14 cellular contexts compared by ENCODE assay signal in genomic region chr11:111302298-111302697, GRCh38. TPM values are rescaled to one million over a fixed set of nuclear protein-coding genes. Genes with fewer than 3 reads are reported as not detected.
A peak's percentile ranks its signal among the peaks of the same experiment; 100 is the strongest.
DNase-seq lines count a peak whose midpoint lies in the region; ATAC-seq and TF ChIP-seq lines count a peak whose summit lies in the region.
"Had no signal": no experiment of that assay in that cellular context is flagged by ENCODE, and none has a peak within 500 bp of the region (broad histone marks: within the 10 kb centered on the region; RNA-seq: fewer than 3 reads in every experiment).

No MANE protein-coding gene starts in this region.

- peaks cover 32% of the 10 kb centered on the region for H3K27me3 Mint-ChIP-seq in nephron (ENCODE audit: low read depth)
- peaks cover 68% of the 10 kb centered on the region for H3K27me3 Mint-ChIP-seq in activated CD4-positive, alpha-beta T cell treated with anti-CD3 and anti-CD28 coated beads, Interleukin-2, amount 10 ng/mL, durations not matched to agents 7 days and 5 days

- DNase-seq in DMS153 treated with DMSO at 0.1 percent for 48 hours (lab: John Stamatoyannopoulos, UW; ENCODE audit: unreplicated experiment) (peak; percentile 68), NCI-H2029 (lab: John Stamatoyannopoulos, UW) (peak; percentile 32), kidney tubule cell (ENCODE audit: low spot score) (no peak)
- no peak for DNase-seq in activated CD4-positive, alpha-beta T cell treated with anti-CD3 and anti-CD28 coated beads, Interleukin-2, amount 10 ng/mL, durations not matched to agents 7 days and 5 days
- DNase-seq: activated naive CD4-positive, alpha-beta T cell treated with anti-CD3 and anti-CD28 coated beads for 36 hours; left ventricle myocardium inferior; NCI-H226; nephron progenitor cell had no signal

- no peaks in the 10 kb centered on the region for H3K36me3 Mint-ChIP-seq in nephron (ENCODE audit: low read depth)
- H3K36me3 Mint-ChIP-seq in activated CD4-positive, alpha-beta T cell treated with anti-CD3 and anti-CD28 coated beads, Interleukin-2, amount 10 ng/mL, durations not matched to agents 7 days and 5 days (ENCODE audit: low read depth), result no peaks in the 10 kb centered on the region
- H3K36me3 Mint-ChIP-seq: brain had no signal

- peak overlapping the region in 2 of 3 experiments; percentile 1 to 70 for H3K27ac Mint-ChIP-seq in nephron
- no peak overlapping the region for H3K27ac Mint-ChIP-seq in activated CD4-positive, alpha-beta T cell treated with anti-CD3 and anti-CD28 coated beads, Interleukin-2, amount 10 ng/mL, durations not matched to agents 7 days and 5 days
- H3K27ac Mint-ChIP-seq: activated naive CD4-positive, alpha-beta T cell treated with anti-CD3 and anti-CD28 coated beads for 36 hours; nephron progenitor cell had no signal

- ATAC-seq in HG03457 (IDR thresholded peaks at IDR 0.05; ENCODE audit: unreplicated experiment), result no peak
- ATAC-seq in HG03432 (IDR thresholded peaks at IDR 0.05; ENCODE audit: unreplicated experiment), result no peak

- CTCF ChIA-PET in activated CD4-positive, alpha-beta T cell treated with anti-CD3 and anti-CD28 coated beads, Interleukin-2, amount 10 ng/mL, durations not matched to agents 7 days and 5 days (lab: Charles Lee), result interaction anchor here (0.7 kb wide), 1 partner anchor 11 kb away, joined by 3 read pairs; no protein-coding TSS in a partner anchor

- H3K27ac ChIP-seq in VCaP, result peak overlapping the region; percentile 95
- H3K27ac ChIP-seq: left ventricle myocardium inferior had no signal

- peaks cover 63% of the 10 kb centered on the region for H3K4me1 Mint-ChIP-seq in nephron
- H3K4me1 Mint-ChIP-seq in activated CD4-positive, alpha-beta T cell treated with anti-CD3 and anti-CD28 coated beads, Interleukin-2, amount 10 ng/mL, durations not matched to agents 7 days and 5 days, result no peaks in the 10 kb centered on the region

- peak overlapping the region in 2 of 3 experiments; percentile 26 to 49 for H3K4me3 Mint-ChIP-seq in nephron
- no peak overlapping the region for H3K4me3 Mint-ChIP-seq in activated CD4-positive, alpha-beta T cell treated with anti-CD3 and anti-CD28 coated beads, Interleukin-2, amount 10 ng/mL, durations not matched to agents 7 days and 5 days
- H3K4me3 Mint-ChIP-seq: activated naive CD4-positive, alpha-beta T cell treated with anti-CD3 and anti-CD28 coated beads for 36 hours; nephron progenitor cell had no signal

- POLR2A ChIA-PET in activated CD4-positive, alpha-beta T cell treated with anti-CD3 and anti-CD28 coated beads, Interleukin-2, amount 10 ng/mL, durations not matched to agents 7 days and 5 days (lab: Charles Lee), result no interaction called here

- TF ChIP-seq CTCF in VCaP (conservative IDR thresholded peaks at IDR 0.05) (no peak), nephron (IDR thresholded peaks at IDR 0.05; ENCODE audit: unreplicated experiment in 3 of 3) (no peak)

- no peaks in the 10 kb centered on the region for H3K9me3 Mint-ChIP-seq in nephron
- H3K9me3 Mint-ChIP-seq in activated CD4-positive, alpha-beta T cell treated with anti-CD3 and anti-CD28 coated beads, Interleukin-2, amount 10 ng/mL, durations not matched to agents 7 days and 5 days, result no peaks in the 10 kb centered on the region
- H3K9me3 Mint-ChIP-seq: activated naive CD4-positive, alpha-beta T cell treated with anti-CD3 and anti-CD28 coated beads for 36 hours; brain; nephron progenitor cell had no signal

RNA-seq across cellular contexts. Expression of gene POU2AF3, which starts 4.0 kb away (rescaled TPM):
- not detected for total RNA-seq in activated CD4-positive, alpha-beta T cell treated with anti-CD3 and anti-CD28 coated beads, Interleukin-2, amount 10 ng/mL, durations not matched to agents 7 days and 5 days
- total RNA-seq: activated naive CD4-positive, alpha-beta T cell treated with anti-CD3 and anti-CD28 coated beads for 36 hours; MCF 10A had no signal

RNA-seq across cellular contexts. Expression of gene POU2AF2, which starts 56.8 kb away (rescaled TPM):
- total RNA-seq in activated CD4-positive, alpha-beta T cell treated with anti-CD3 and anti-CD28 coated beads, Interleukin-2, amount 10 ng/mL, durations not matched to agents 7 days and 5 days, result not detected
- total RNA-seq: activated naive CD4-positive, alpha-beta T cell treated with anti-CD3 and anti-CD28 coated beads for 36 hours; left ventricle myocardium inferior; MCF 10A had no signal

Comparison
In these comparisons a context has a peak if more than half of its experiments do, and no peak if none do; other contexts are left out.
1. DNase-seq: peak in DMS153 treated with DMSO at 0.1 percent for 48 hours (single experiment) and NCI-H2029 (single experiment); none in kidney tubule cell (single experiment) and activated CD4-positive, alpha-beta T cell treated with anti-CD3 and anti-CD28 coated beads, Interleukin-2, amount 10 ng/mL, durations not matched to agents 7 days and 5 days (single experiment).